In the genomic region with DNA sequence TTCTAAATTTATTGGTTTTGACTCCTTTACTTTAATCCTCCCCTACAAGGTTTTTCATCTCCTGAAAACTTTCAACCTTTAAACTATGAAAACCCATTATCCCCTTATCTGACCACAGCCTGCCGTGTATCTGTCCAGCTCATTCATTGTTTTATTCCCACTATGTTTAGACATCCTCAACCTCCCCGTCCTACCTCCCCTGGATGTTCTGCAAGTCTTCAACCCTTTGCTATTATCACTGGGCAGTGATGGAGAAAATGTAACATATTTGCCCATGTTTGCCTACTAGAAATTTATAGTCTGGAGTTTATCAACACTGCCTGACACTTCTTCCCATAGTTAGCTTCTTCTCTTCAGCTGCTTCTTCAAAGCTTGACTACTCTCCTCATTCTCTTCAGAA, we compare ENCODE assay signal across 26 cellular contexts.
"Had no signal": no experiment of that assay in that cellular context is flagged by ENCODE, and none has a peak within 500 bp of the region (broad histone marks: within the 10 kb centered on the region; RNA-seq: fewer than 3 reads in every experiment).

No MANE protein-coding gene starts in this region.

- DNase-seq: nephron progenitor cell; occipital lobe; ovary; posterior cingulate gyrus; psoas muscle; right lobe of liver; sigmoid colon; stimulated activated CD4-positive, alpha-beta T cell treated with anti-CD3 and anti-CD28 coated beads, Interleukin-15, amount 100 ng/mL, for 24 hours; stimulated activated CD4-positive, alpha-beta T cell treated with anti-CD3 and anti-CD28 coated beads, Interleukin-2, amount 100 ng/mL, for 24 hours; stimulated activated CD4-positive, alpha-beta T cell treated with anti-CD3 and anti-CD28 coated beads, Interleukin-2, amount 100 ng/mL, for 48 hours; stimulated activated CD4-positive, alpha-beta T cell treated with anti-CD3 and anti-CD28 coated beads, Interleukin-4, amount 100 ng/mL, for 24 hours; stimulated activated naive B cell treated with anti-CD40 and anti-IgM and Interleukin-4, amounts not matched to agents 10 μg/mL and 1 μg/mL and 100 μg/mL, for 72 hours; stimulated activated naive CD4-positive, alpha-beta T cell treated with Interleukin-2 at 50 U/mL for 16 hours; stomach; thyroid gland; trophoblast cell; upper lobe of left lung had no signal

- H3K27ac ChIP-seq: ovary, parathyroid adenoma, psoas muscle, right lobe of liver, sigmoid colon, stomach, thoracic aorta, thyroid gland, tibial nerve, upper lobe of left lung, vagina had no signal

- ATAC-seq: natural killer cell treated with Interleukin-12 subunit alpha and Interleukin-12 subunit beta and Interleukin-15 and Interleukin-18, amount 100 ng/mL, for 72 hours; right lobe of liver; stimulated activated effector memory CD8-positive, alpha-beta T cell treated with anti-CD3 and anti-CD28 coated beads, Interleukin-12 subunit alpha, Interleukin-12 subunit beta, amount 100 ng/mL, for 72 hours; stimulated activated naive B cell treated with anti-CD40 and anti-IgM and Interleukin-4, amounts not matched to agents 10 μg/mL and 1 μg/mL and 100 μg/mL, for 72 hours had no signal

- H3K27ac Mint-ChIP-seq: natural killer cell treated with Interleukin-12 subunit alpha and Interleukin-12 subunit beta and Interleukin-15 and Interleukin-18, amount 100 ng/mL, for 72 hours; nephron progenitor cell; progenitor cell of endocrine pancreas; stimulated activated effector memory CD8-positive, alpha-beta T cell treated with anti-CD3 and anti-CD28 coated beads, Interleukin-12 subunit alpha, Interleukin-12 subunit beta, amount 100 ng/mL, for 72 hours; stimulated activated naive B cell treated with anti-CD40 and anti-IgM and Interleukin-4, amounts not matched to agents 10 μg/mL and 1 μg/mL and 100 μg/mL, for 72 hours; stimulated activated naive CD8-positive, alpha-beta T cell treated with anti-CD3 and anti-CD28 coated beads, Interleukin-15, Interleukin-2, amounts not matched to agents 100 ng/mL and 50 ng/mL, for 24 hours had no signal

- H3K9me3 Mint-ChIP-seq: nephron progenitor cell had no signal

- H2AFZ ChIP-seq: parathyroid adenoma had no signal

- H3K27me3 Mint-ChIP-seq: natural killer cell treated with Interleukin-12 subunit alpha and Interleukin-12 subunit beta and Interleukin-15 and Interleukin-18, amount 100 ng/mL, for 72 hours; stimulated activated naive B cell treated with anti-CD40 and anti-IgM and Interleukin-4, amounts not matched to agents 10 μg/mL and 1 μg/mL and 100 μg/mL, for 72 hours; stimulated activated naive CD8-positive, alpha-beta T cell treated with anti-CD3 and anti-CD28 coated beads, Interleukin-15, Interleukin-2, amounts not matched to agents 100 ng/mL and 50 ng/mL, for 24 hours had no signal

- H3K4me3 ChIP-seq: ovary, psoas muscle, right lobe of liver, sigmoid colon, stomach, thoracic aorta, thyroid gland, tibial nerve, upper lobe of left lung, vagina had no signal

- H3K9me3 ChIP-seq: ovary, psoas muscle, right lobe of liver, sigmoid colon, stomach, thoracic aorta, thyroid gland, tibial nerve, upper lobe of left lung, vagina had no signal

- H3K36me3 ChIP-seq: ovary, right lobe of liver, sigmoid colon, stomach, thoracic aorta, thyroid gland, tibial nerve, upper lobe of left lung, vagina had no signal

- H3K4me1 ChIP-seq: parathyroid adenoma, psoas muscle, right lobe of liver, sigmoid colon, stomach, thyroid gland, tibial nerve, upper lobe of left lung, vagina had no signal

- H3K27me3 ChIP-seq: ovary, right lobe of liver, sigmoid colon, stomach, thyroid gland, tibial nerve, upper lobe of left lung, vagina had no signal

- H3K9ac ChIP-seq: parathyroid adenoma had no signal

- H3K36me3 Mint-ChIP-seq: stimulated activated effector memory CD8-positive, alpha-beta T cell treated with anti-CD3 and anti-CD28 coated beads, Interleukin-12 subunit alpha, Interleukin-12 subunit beta, amount 100 ng/mL, for 72 hours; stimulated activated naive B cell treated with anti-CD40 and anti-IgM and Interleukin-4, amounts not matched to agents 10 μg/mL and 1 μg/mL and 100 μg/mL, for 72 hours had no signal

- H3K4me3 Mint-ChIP-seq: natural killer cell treated with Interleukin-12 subunit alpha and Interleukin-12 subunit beta and Interleukin-15 and Interleukin-18, amount 100 ng/mL, for 72 hours; nephron progenitor cell; neural crest cell; stimulated activated effector memory CD8-positive, alpha-beta T cell treated with anti-CD3 and anti-CD28 coated beads, Interleukin-12 subunit alpha, Interleukin-12 subunit beta, amount 100 ng/mL, for 72 hours; stimulated activated naive B cell treated with anti-CD40 and anti-IgM and Interleukin-4, amounts not matched to agents 10 μg/mL and 1 μg/mL and 100 μg/mL, for 72 hours; stimulated activated naive CD8-positive, alpha-beta T cell treated with anti-CD3 and anti-CD28 coated beads, Interleukin-15, Interleukin-2, amounts not matched to agents 100 ng/mL and 50 ng/mL, for 24 hours had no signal

- H3K4me1 Mint-ChIP-seq: nephron progenitor cell; neural crest cell; stimulated activated effector memory CD8-positive, alpha-beta T cell treated with anti-CD3 and anti-CD28 coated beads, Interleukin-12 subunit alpha, Interleukin-12 subunit beta, amount 100 ng/mL, for 72 hours; stimulated activated naive B cell treated with anti-CD40 and anti-IgM and Interleukin-4, amounts not matched to agents 10 μg/mL and 1 μg/mL and 100 μg/mL, for 72 hours had no signal
